Comparison of ENCODE assay signal across 11 cellular contexts in the genomic region with DNA sequence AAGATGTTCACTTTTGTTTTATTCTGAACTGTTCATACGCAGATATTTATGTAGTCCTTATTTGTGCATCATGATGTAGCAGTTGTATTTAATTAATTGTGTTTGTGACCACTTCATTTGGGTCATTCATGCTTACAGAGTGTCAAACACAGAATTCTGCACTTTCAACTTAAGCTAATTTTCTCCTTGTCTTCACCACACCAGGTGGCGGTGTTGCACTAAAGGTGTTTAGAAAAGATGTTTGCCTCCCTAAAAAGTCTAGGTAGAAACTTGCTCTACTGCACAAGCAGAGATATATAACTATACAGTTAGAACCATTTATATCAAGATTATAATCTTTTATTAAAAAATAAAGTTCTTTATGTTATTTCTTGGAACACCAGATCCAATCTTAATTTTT. TPM values are rescaled to one million over a fixed set of nuclear protein-coding genes. Genes with fewer than 3 reads are reported as not detected.
DNase-seq lines count a peak whose midpoint lies in the region; ATAC-seq, FAIRE-seq and TF ChIP-seq lines count a peak whose summit lies in the region.
"Had no signal": no experiment of that assay in that cellular context is flagged by ENCODE, and none has a peak within 500 bp of the region (broad histone marks: within the 10 kb centered on the region; RNA-seq: fewer than 3 reads in every experiment).

No MANE protein-coding gene starts in this region.

- TF ChIP-seq POLR2A in suprapubic skin (IDR thresholded peaks at IDR 0.05), result no peak

- peak; percentile 41 for TF ChIP-seq CTCF in GM13977 (IDR thresholded peaks at IDR 0.05; ENCODE audit: extremely low read depth, insufficient read depth, missing control alignments)
- peak; percentile 30; the same call in 1 of the 2 replicates for TF ChIP-seq CTCF in Panc1 (IDR thresholded peaks at IDR 0.05)
- TF ChIP-seq CTCF in suprapubic skin (IDR thresholded peaks at IDR 0.05), result no peak

- ATAC-seq in Panc1 (no peak), HG03354 (IDR thresholded peaks at IDR 0.05; ENCODE audit: poor library complexity, severe bottlenecking, unreplicated experiment) (no peak)
- ATAC-seq in stimulated activated naive CD8-positive, alpha-beta T cell treated with anti-CD3 and anti-CD28 coated beads, Interleukin-15, Interleukin-2, amounts not matched to agents 100 U/mL and 50 U/mL, for 24 hours, result no peak

- no peaks in the 10 kb centered on the region for H3K4me1 ChIP-seq in Panc1 (ENCODE audit: control insufficient read depth, insufficient read depth, low read length)
- no peaks in the 10 kb centered on the region for H3K4me1 ChIP-seq in suprapubic skin

- TF ChIP-seq EP300 in suprapubic skin (IDR thresholded peaks at IDR 0.05), result no peak

- FAIRE-seq in islet of Langerhans (lab: Jason Lieb, UNC), result peak; percentile 81

- H3K27ac ChIP-seq in Panc1 (ENCODE audit: low read length) (no peak overlapping the region), suprapubic skin (no peak overlapping the region)
- H3K27ac ChIP-seq: left ventricle myocardium inferior had no signal

- H3K4me3 ChIP-seq in Panc1 (ENCODE audit: low read depth in 2 of 2, low read length in 2 of 2) (no peak overlapping the region), MG63 (no peak overlapping the region), suprapubic skin (no peak overlapping the region)
- H3K4me3 ChIP-seq: left ventricle myocardium inferior had no signal

- H3K36me3 ChIP-seq in Panc1 (ENCODE audit: control insufficient read depth, insufficient read depth, low read length), result no peaks in the 10 kb centered on the region
- no peaks in the 10 kb centered on the region for H3K36me3 ChIP-seq in MG63
- H3K36me3 ChIP-seq in suprapubic skin, result no peaks in the 10 kb centered on the region
- H3K36me3 ChIP-seq: left ventricle myocardium inferior had no signal

- in situ Hi-C loops in GM13977 (cut with MboI; ENCODE audit: low pct_unique_long_range_greater_than_20kb, low sequenced_read_pairs, unreplicated experiment) (no loop called here), Panc1 (cut with HindIII; ENCODE audit: low pct_unique_long_range_greater_than_20kb, low sequenced_read_pairs) (no loop called here)

- no TSS peak for BruUV-seq in Panc1 (replicated peaks; lab: Mats Ljungman, UMichigan)

- intact Hi-C loops in Panc1 (cut with micrococcal nuclease; ENCODE audit: unreplicated experiment), result no loop called here

- WGBS in suprapubic skin, result 77% methylated on average over 2 of the region's 2 CpGs

- DNase-seq in COR-L47 (lab: John Stamatoyannopoulos, UW), result peak; percentile 59
- no peak for DNase-seq in GM13977 (ENCODE audit: low spot score)
- DNase-seq in Panc1 (ENCODE audit: low read depth, low spot score), result no peak
- DNase-seq in stimulated activated naive CD8-positive, alpha-beta T cell treated with anti-CD3 and anti-CD28 coated beads, Interleukin-15, Interleukin-2, amounts not matched to agents 100 U/mL and 50 U/mL, for 24 hours, result no peak
- no peak for DNase-seq in MG63
- no peak for DNase-seq in suprapubic skin (ENCODE audit: low spot score in 2 of 2)
- DNase-seq: dermis blood vessel endothelial cell, left ventricle myocardium inferior, NCI-H446 treated with DMSO at 0.1 percent for 48 hours had no signal

- H3K27me3 ChIP-seq in Panc1 (ENCODE audit: control insufficient read depth, insufficient read depth, low read length) (no peaks in the 10 kb centered on the region; the same call in 1 of the 2 replicates), MG63 (no peaks in the 10 kb centered on the region), suprapubic skin (no peaks in the 10 kb centered on the region)

- H3K9me3 ChIP-seq in Panc1 (ENCODE audit: control insufficient read depth, insufficient read depth, low read depth, low read length) (no peaks in the 10 kb centered on the region), MG63 (no peaks in the 10 kb centered on the region), suprapubic skin (no peaks in the 10 kb centered on the region)
- H3K9me3 ChIP-seq: left ventricle myocardium inferior had no signal

- CTCF ChIA-PET in Panc1 (lab: Charles Lee), result no interaction called here

- POLR2A ChIA-PET in Panc1 (lab: Charles Lee), result interaction anchor here (0.5 kb wide), 1 partner anchor 122 kb away, joined by 7 read pairs; no protein-coding TSS in a partner anchor

RNA-seq across cellular contexts. Expression of a gene that starts 1.3 kb away (rescaled TPM):
- total RNA-seq in Panc1 (2021; ENCODE audit: unreplicated experiment) (not detected), suprapubic skin (not detected)
- not detected for polyA plus RNA-seq in Panc1 (2012; ENCODE audit: insufficient read length)
- total RNA-seq in MG63 (2014; rRNA removed; shearing (Covaris generic); ENCODE audit: low replicate concordance), result not detected in 2 replicates
- total RNA-seq: dermis blood vessel endothelial cell, left ventricle myocardium inferior had no signal

RNA-seq across cellular contexts. Expression of a gene that starts 20.8 kb away (rescaled TPM):
- 0.03 TPM for total RNA-seq in Panc1 (2021; ENCODE audit: unreplicated experiment)
- polyA plus RNA-seq in Panc1 (2012; ENCODE audit: insufficient read length), result 0.04 TPM
- total RNA-seq in MG63 (2014; rRNA removed; shearing (Covaris generic); ENCODE audit: low replicate concordance), result not detected in 2 replicates
- under 1 TPM; 0.16 to 0.49 (median 0.23) TPM for total RNA-seq in suprapubic skin
- total RNA-seq: dermis blood vessel endothelial cell had no signal

RNA-seq across cellular contexts. Expression of a gene that starts 28.1 kb away (rescaled TPM):
- total RNA-seq in Panc1 (2021; ENCODE audit: unreplicated experiment) (not detected), suprapubic skin (1 to 10 TPM; 2.2 to 5.4 (median 3.9) TPM)
- not detected for polyA plus RNA-seq in Panc1 (2012; ENCODE audit: insufficient read length)
- total RNA-seq in MG63 (2014; rRNA removed; shearing (Covaris generic); ENCODE audit: low replicate concordance), result not detected in 2 replicates
- total RNA-seq: dermis blood vessel endothelial cell had no signal

RNA-seq across cellular contexts. Expression of a gene that starts 58.6 kb away (rescaled TPM):
- not detected for total RNA-seq in Panc1 (2021; ENCODE audit: unreplicated experiment)
- not detected for polyA plus RNA-seq in Panc1 (2012; ENCODE audit: insufficient read length)
- total RNA-seq in MG63 (2014; rRNA removed; shearing (Covaris generic); ENCODE audit: low replicate concordance), result not detected in 2 replicates
- not detected for total RNA-seq in suprapubic skin
- total RNA-seq: dermis blood vessel endothelial cell, left ventricle myocardium inferior had no signal

Comparison
In these comparisons a context has a peak if more than half of its experiments do, and no peak if none do; other contexts are left out.
1. CTCF ChIP-seq: peak in GM13977 (single experiment) and Panc1 (single experiment); none in suprapubic skin (0 of 2).